Comparison of ENCODE assay signal across 9 cellular contexts in the genomic region with DNA sequence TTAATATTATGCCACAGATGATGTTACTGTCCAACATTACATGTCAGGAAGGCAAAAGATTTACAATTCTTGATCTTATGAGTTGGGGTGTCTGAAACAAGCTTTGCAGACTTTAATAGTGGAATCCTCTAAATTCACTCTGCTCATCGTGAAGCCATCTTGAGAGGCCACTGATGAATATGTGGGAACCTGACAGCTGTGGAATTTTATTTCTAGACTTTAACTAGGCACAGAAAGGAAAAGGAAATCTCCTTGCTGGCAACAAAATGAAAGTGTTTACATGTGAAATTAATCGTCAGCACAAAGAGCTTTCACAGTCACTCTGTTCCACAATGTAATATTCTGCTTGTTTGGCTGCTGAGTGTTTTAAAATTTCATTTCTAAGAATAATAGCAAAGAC. TPM values are rescaled to one million over a fixed set of nuclear protein-coding genes. Genes with fewer than 3 reads are reported as not detected.
DNase-seq lines count a peak whose midpoint lies in the region; ATAC-seq and TF ChIP-seq lines count a peak whose summit lies in the region.
"Had no signal": no experiment of that assay in that cellular context is flagged by ENCODE, and none has a peak within 500 bp of the region (broad histone marks: within the 10 kb centered on the region; RNA-seq: fewer than 3 reads in every experiment).

No MANE protein-coding gene starts in this region.

- peak overlapping the region; percentile 78 for H2AFZ ChIP-seq in mammary epithelial cell (ENCODE audit: low read depth, low read length)

- H3K27ac ChIP-seq in mammary epithelial cell (ENCODE audit: insufficient read depth, low read depth, low read length) = no peak overlapping the region

- no peak for DNase-seq in stimulated activated naive CD8-positive, alpha-beta T cell treated with anti-CD3 and anti-CD28 coated beads, Interleukin-15, amount 100 ng/mL, for 72 hours
- DNase-seq in stimulated activated naive CD8-positive, alpha-beta T cell treated with anti-CD3 and anti-CD28 coated beads, Interleukin-15, Interleukin-2, amounts not matched to agents 100 U/mL and 50 U/mL, for 24 hours = no peak
- no peak for DNase-seq in mammary epithelial cell
- DNase-seq in NCI-H774 (lab: John Stamatoyannopoulos, UW) = no peak
- DNase-seq in medulla oblongata (ENCODE audit: extremely low spot score) = no peak
- no peak for DNase-seq in NK-92 treated with Interleukin-12 subunit alpha and Interleukin-12 subunit beta, amount 100 ng/mL, for 24 hours (lab: John Stamatoyannopoulos, UW)
- no peak for DNase-seq in erythroblast (lab: John Stamatoyannopoulos, UW)
- DNase-seq: occipital lobe had no signal

- WGBS in mammary epithelial cell (ENCODE audit: low coverage, missing lambda C conversion rate) = 38% methylated on average over 2 of the region's 2 CpGs

- no TSS peak for BruUV-seq in mammary epithelial cell (replicated peaks; lab: Mats Ljungman, UMichigan)

- no peaks in the 10 kb centered on the region for H3K27me3 ChIP-seq in mammary epithelial cell (ENCODE audit: insufficient read depth, low read length)

- peaks cover 54% of the 10 kb centered on the region for H3K36me3 Mint-ChIP-seq in nephron (ENCODE audit: low read depth)

- dilution Hi-C loops in mammary epithelial cell (cut with HindIII; ENCODE audit: low sequenced_read_pairs) = no loop called here

- H3K79me2 ChIP-seq in mammary epithelial cell (ENCODE audit: insufficient read depth, low read length) = no peaks in the 10 kb centered on the region

- H4K20me1 ChIP-seq in mammary epithelial cell (ENCODE audit: insufficient read depth, low read length) = no peaks in the 10 kb centered on the region

- peaks cover 20% of the 10 kb centered on the region for H3K4me1 ChIP-seq in mammary epithelial cell (ENCODE audit: insufficient read depth, low read length)

- H3K27ac Mint-ChIP-seq in stimulated activated naive CD8-positive, alpha-beta T cell treated with anti-CD3 and anti-CD28 coated beads, Interleukin-15, amount 100 ng/mL, for 72 hours = no peak overlapping the region
- peak overlapping the region; percentile 98 to 99 (median 98) for H3K27ac Mint-ChIP-seq in nephron

- H3K9me3 Mint-ChIP-seq in stimulated activated naive CD8-positive, alpha-beta T cell treated with anti-CD3 and anti-CD28 coated beads, Interleukin-15, amount 100 ng/mL, for 72 hours = no peaks in the 10 kb centered on the region
- no peaks in the 10 kb centered on the region for H3K9me3 Mint-ChIP-seq in nephron

- H3K4me3 ChIP-seq in mammary epithelial cell (replicated peaks in 1 of 3; ENCODE audit: insufficient read depth in 1 of 3, low read depth in 2 of 3, low read length in 3 of 3) = no peak overlapping the region

- peak overlapping the region; percentile 47 to 59 for H3K4me3 Mint-ChIP-seq in stimulated activated naive CD8-positive, alpha-beta T cell treated with anti-CD3 and anti-CD28 coated beads, Interleukin-15, amount 100 ng/mL, for 72 hours
- peak overlapping the region; percentile 46 to 72 (median 64) for H3K4me3 Mint-ChIP-seq in nephron

- no peak for TF ChIP-seq POLR2A in erythroblast (IDR thresholded peaks at IDR 0.05; ENCODE audit: low read length)

- H3K9ac ChIP-seq in mammary epithelial cell (ENCODE audit: insufficient read depth, low read length) = no peak overlapping the region

- H3K27me3 Mint-ChIP-seq in stimulated activated naive CD8-positive, alpha-beta T cell treated with anti-CD3 and anti-CD28 coated beads, Interleukin-15, amount 100 ng/mL, for 72 hours = peaks cover 10% of the 10 kb centered on the region
- no peaks in the 10 kb centered on the region for H3K27me3 Mint-ChIP-seq in nephron (ENCODE audit: low read depth)

- no peak for ATAC-seq in stimulated activated naive CD8-positive, alpha-beta T cell treated with anti-CD3 and anti-CD28 coated beads, Interleukin-15, amount 100 ng/mL, for 72 hours
- no peak for ATAC-seq in stimulated activated naive CD8-positive, alpha-beta T cell treated with anti-CD3 and anti-CD28 coated beads, Interleukin-15, Interleukin-2, amounts not matched to agents 100 U/mL and 50 U/mL, for 24 hours

- intact Hi-C loops in mammary epithelial cell (cut with micrococcal nuclease) = no loop called here

- CTCF ChIA-PET in mammary epithelial cell (lab: Charles Lee; ENCODE audit: low non-redundant PET) = no interaction called here

- H3K4me2 ChIP-seq in mammary epithelial cell (ENCODE audit: insufficient read depth, low read depth, low read length) = peak overlapping the region; percentile 26

- in situ Hi-C loops in mammary epithelial cell (cut with MboI; ENCODE audit: low sequenced_read_pairs in 2 of 2) = no loop called here

- H3K9me3 ChIP-seq in mammary epithelial cell (replicated peaks; ENCODE audit: insufficient read depth, low read length) = no peaks in the 10 kb centered on the region

- peaks cover 34% of the 10 kb centered on the region for H3K4me1 Mint-ChIP-seq in stimulated activated naive CD8-positive, alpha-beta T cell treated with anti-CD3 and anti-CD28 coated beads, Interleukin-15, amount 100 ng/mL, for 72 hours
- peaks cover 94% of the 10 kb centered on the region for H3K4me1 Mint-ChIP-seq in nephron

- TF ChIP-seq CTCF in mammary epithelial cell (conservative IDR thresholded peaks at IDR 0.05 in 1 of 2, IDR thresholded peaks at IDR 0.05 in 1 of 2; ENCODE audit: extremely low read depth in 1 of 2, insufficient read depth in 1 of 2, low read depth in 1 of 2, low read length in 2 of 2) (no peak), nephron (IDR thresholded peaks at IDR 0.05; ENCODE audit: unreplicated experiment in 3 of 3) (no peak)

- H3K36me3 ChIP-seq in mammary epithelial cell (ENCODE audit: insufficient read depth, low read length) = no peaks in the 10 kb centered on the region

RNA-seq across cellular contexts. Expression of a gene that starts 14.8 kb away (rescaled TPM):
- total RNA-seq in mammary epithelial cell = 10 to 100 TPM in 1 of 2 donors, 1 to 10 TPM in 1; 4.0 to 18.0 TPM
- 4.8 TPM for polyA plus RNA-seq in mammary epithelial cell
- 2.7 TPM for polyA minus RNA-seq in mammary epithelial cell

Comparison
In these comparisons a context has a peak if more than half of its experiments do, and no peak if none do; other contexts are left out.
1. H3K27ac Mint-ChIP-seq: peak in nephron (3 of 3); none in stimulated activated naive CD8-positive, alpha-beta T cell treated with anti-CD3 and anti-CD28 coated beads, Interleukin-15, amount 100 ng/mL, for 72 hours (0 of 2).